Comparison of ENCODE assay signal across 17 cellular contexts in genomic region chrX:45006002-45006800, GRCh38.
DNase-seq lines count a peak whose midpoint lies in the region; ATAC-seq and TF ChIP-seq lines count a peak whose summit lies in the region.
"Had no signal": no experiment of that assay in that cellular context is flagged by ENCODE, and none has a peak within 500 bp of the region (broad histone marks: within the 10 kb centered on the region; RNA-seq: fewer than 3 reads in every experiment).

No MANE protein-coding gene starts in this region.

- intact Hi-C loops in IMR-90 (cut with micrococcal nuclease), result no loop called here

- peaks cover 3% of the 10 kb centered on the region for H3K9me3 Mint-ChIP-seq in natural killer cell treated with Interleukin-12 subunit alpha and Interleukin-12 subunit beta and Interleukin-15 and Interleukin-18, amount 100 ng/mL, for 72 hours

- no peak overlapping the region for H4K5ac ChIP-seq in IMR-90 (ENCODE audit: low read depth, low read length)

- TF ChIP-seq CTCF in IMR-90 (conservative IDR thresholded peaks at IDR 0.05; ENCODE audit: low read depth, low read length) (no peak), astrocyte of the spinal cord (IDR thresholded peaks at IDR 0.05; ENCODE audit: low read depth, low read length) (no peak), suprapubic skin (IDR thresholded peaks at IDR 0.05) (no peak)

- H3K56ac ChIP-seq in IMR-90 (ENCODE audit: extremely low read depth, insufficient read depth, low read length), result no peak overlapping the region

- BruUV-seq in IMR-90 (replicated peaks; lab: Mats Ljungman, UMichigan), result no TSS peak

- in situ Hi-C loops in IMR-90 (cut with MboI; ENCODE audit: low sequenced_read_pairs), result no loop called here
- in situ Hi-C loops in astrocyte of the spinal cord (cut with HindIII; ENCODE audit: low sequenced_read_pairs), result no loop called here

- H3K4me2 ChIP-seq in IMR-90 (ENCODE audit: low read depth, low read length), result no peak overlapping the region

- no peak overlapping the region for H3K23ac ChIP-seq in IMR-90 (ENCODE audit: low read depth, low read length)

- H3K27ac ChIP-seq in IMR-90 (ENCODE audit: insufficient read depth, low read length), result no peak overlapping the region
- no peak overlapping the region for H3K27ac ChIP-seq in suprapubic skin
- H3K27ac ChIP-seq: uterus had no signal

- ATAC-seq in IMR-90 (ENCODE audit: low read depth) (no peak), GM19035 (IDR thresholded peaks at IDR 0.05; ENCODE audit: unreplicated experiment) (no peak)
- no peak for ATAC-seq in natural killer cell treated with Interleukin-12 subunit alpha and Interleukin-12 subunit beta and Interleukin-15 and Interleukin-18, amount 100 ng/mL, for 72 hours
- ATAC-seq: left lobe of liver had no signal

- no peak for TF ChIP-seq POLR2A in IMR-90 (IDR thresholded peaks at IDR 0.05; ENCODE audit: low read depth, low read length)
- no peak for TF ChIP-seq POLR2A in suprapubic skin (IDR thresholded peaks at IDR 0.05)

- no peak for TF ChIP-seq RAD21 in IMR-90 (IDR thresholded peaks at IDR 0.05; ENCODE audit: low read length)

- H2AK5ac ChIP-seq in IMR-90 (ENCODE audit: low read depth, low read length), result no peak overlapping the region

- peaks cover 2% of the 10 kb centered on the region; the same call in 1 of the 2 replicates for H3K4me1 ChIP-seq in IMR-90 (ENCODE audit: control insufficient read depth, insufficient read depth, low read length)
- H3K4me1 ChIP-seq in suprapubic skin, result peaks cover 9% of the 10 kb centered on the region

- H2BK15ac ChIP-seq in IMR-90 (ENCODE audit: low read depth, low read length), result no peak overlapping the region

- H3K27me3 ChIP-seq in IMR-90 (ENCODE audit: control insufficient read depth, insufficient read depth, low read length), result no peaks in the 10 kb centered on the region
- no peaks in the 10 kb centered on the region for H3K27me3 ChIP-seq in suprapubic skin
- H3K27me3 ChIP-seq: neutrophil, uterus had no signal

- H3K14ac ChIP-seq in IMR-90 (replicated peaks; ENCODE audit: low read depth, low read length), result no peak overlapping the region

- DNase-seq in activated T-cell treated with anti-CD3 and anti-CD28 coated beads, Interleukin-2, amount 50 U/mL, for 48 hours, result peak; percentile 26 to 40
- DNase-seq in activated T-cell treated with anti-CD3 and anti-CD28 coated beads for 4 hours, result no peak
- peak; percentile 29 for DNase-seq in IMR-90
- DNase-seq in astrocyte of the spinal cord (ENCODE audit: low read depth, low spot score), result peak; percentile 39
- DNase-seq in natural killer cell treated with Interleukin-12 subunit alpha and Interleukin-12 subunit beta and Interleukin-15 and Interleukin-18, amount 100 ng/mL, for 72 hours (ENCODE audit: low spot score), result no peak
- DNase-seq in suprapubic skin (ENCODE audit: low spot score in 2 of 2), result no peak
- no peak for DNase-seq in NCI-H2196 treated with DMSO at 0.1 percent for 48 hours (lab: John Stamatoyannopoulos, UW; ENCODE audit: unreplicated experiment)
- DNase-seq: amygdala; DND-41; effector CD4-positive, alpha-beta T cell; NCI-H146; NCI-H524; small intestine; uterus had no signal

- H3K4me3 ChIP-seq in IMR-90 (ENCODE audit: insufficient read depth, low read depth, low read length) (no peak overlapping the region), astrocyte of the spinal cord (ENCODE audit: low read depth, low read length) (no peak overlapping the region), suprapubic skin (no peak overlapping the region)
- H3K4me3 ChIP-seq: uterus had no signal

- H2BK20ac ChIP-seq in IMR-90 (ENCODE audit: low read depth, low read length), result no peak overlapping the region

- H3K18ac ChIP-seq in IMR-90 (ENCODE audit: low read depth, low read length), result no peak overlapping the region

- H3K27ac Mint-ChIP-seq in natural killer cell treated with Interleukin-12 subunit alpha and Interleukin-12 subunit beta and Interleukin-15 and Interleukin-18, amount 100 ng/mL, for 72 hours, result peak overlapping the region; percentile 45 to 53

- CTCF ChIA-PET in IMR-90 (lab: Yijun Ruan, JAX), result no interaction called here

- H3K9me1 ChIP-seq in IMR-90 (ENCODE audit: insufficient read depth, low read length), result no peaks in the 10 kb centered on the region

- no peak overlapping the region for H4K8ac ChIP-seq in IMR-90 (ENCODE audit: low read depth in 2 of 2, low read length in 2 of 2)

- 100% methylated on average over 2 of the region's 13 CpGs; no CpG with 5 or more reads in 1 of the 2 experiments for WGBS in IMR-90 (ENCODE audit: extremely low coverage in 2 of 2, insufficient read length in 1 of 2), 2 experiments
- 95% methylated on average over 12 of the region's 13 CpGs for WGBS in suprapubic skin

- H2AK9ac ChIP-seq in IMR-90 (replicated peaks; ENCODE audit: low read depth, low read length, poor library complexity), result no peak overlapping the region

- H3K79me1 ChIP-seq in IMR-90 (ENCODE audit: low read depth in 1 of 2, low read length in 2 of 2), result peaks cover 10 to 28% of the 10 kb centered on the region in 2 experiments; a peak in 3 of 4 replicates

- no peak overlapping the region for H2BK120ac ChIP-seq in IMR-90 (ENCODE audit: low read depth, low read length)

- no peak overlapping the region for H3K9ac ChIP-seq in IMR-90 (ENCODE audit: low read depth, low read length)

- no peak overlapping the region for H3K4ac ChIP-seq in IMR-90 (ENCODE audit: low read depth, low read length)

- H4K91ac ChIP-seq in IMR-90 (ENCODE audit: insufficient read depth, low read depth, low read length), result no peak overlapping the region

- H3K4me1 Mint-ChIP-seq in natural killer cell treated with Interleukin-12 subunit alpha and Interleukin-12 subunit beta and Interleukin-15 and Interleukin-18, amount 100 ng/mL, for 72 hours (ENCODE audit: low read depth in 2 of 2), result peaks cover 33 to 58% of the 10 kb centered on the region in 2 donors

- H4K20me1 ChIP-seq in IMR-90 (ENCODE audit: insufficient read depth, low read length), result peaks cover 10% of the 10 kb centered on the region; the same call in 1 of the 2 replicates

- peak overlapping the region; percentile 9 for H3K4me3 Mint-ChIP-seq in natural killer cell treated with Interleukin-12 subunit alpha and Interleukin-12 subunit beta and Interleukin-15 and Interleukin-18, amount 100 ng/mL, for 72 hours

- peaks cover 10% of the 10 kb centered on the region for H3K36me3 Mint-ChIP-seq in natural killer cell treated with Interleukin-12 subunit alpha and Interleukin-12 subunit beta and Interleukin-15 and Interleukin-18, amount 100 ng/mL, for 72 hours

- no peak overlapping the region for H2AFZ ChIP-seq in IMR-90 (replicated peaks; ENCODE audit: low read length, poor library complexity)

- no peaks in the 10 kb centered on the region for H3K36me3 ChIP-seq in IMR-90 (ENCODE audit: control insufficient read depth, insufficient read depth, low read length)
- no peaks in the 10 kb centered on the region for H3K36me3 ChIP-seq in suprapubic skin
- H3K36me3 ChIP-seq: neutrophil, uterus had no signal

- no peak for TF ChIP-seq EP300 in suprapubic skin (IDR thresholded peaks at IDR 0.05)

- H2BK5ac ChIP-seq in IMR-90 (ENCODE audit: low read depth, low read length, poor library complexity, severe bottlenecking), result no peak overlapping the region

- peaks cover 3% of the 10 kb centered on the region for H3K9me3 ChIP-seq in IMR-90 (ENCODE audit: control insufficient read depth, insufficient read depth, low read length)
- no peaks in the 10 kb centered on the region for H3K9me3 ChIP-seq in suprapubic skin
- H3K9me3 ChIP-seq: neutrophil, uterus had no signal

- dilution Hi-C loops in IMR-90 (cut with HindIII; ENCODE audit: low sequenced_read_pairs, unreplicated experiment), result no loop called here

- no peaks in the 10 kb centered on the region for H3K27me3 Mint-ChIP-seq in natural killer cell treated with Interleukin-12 subunit alpha and Interleukin-12 subunit beta and Interleukin-15 and Interleukin-18, amount 100 ng/mL, for 72 hours

- POLR2A ChIA-PET in IMR-90 (lab: Charles Lee; ENCODE audit: unreplicated experiment), result no interaction called here

TF ChIP-seq in IMR-90, 13 proteins besides CTCF, POLR2A, EP300 and RAD21:
- TF ChIP-seq SMC3 (IDR thresholded peaks at IDR 0.05; ENCODE audit: low read depth, low read length) (no peak), NFE2L2 (IDR thresholded peaks at IDR 0.05; ENCODE audit: low read depth, low read length) (no peak), USF2 (IDR thresholded peaks at IDR 0.05; ENCODE audit: low read depth, low read length) (no peak), FOS (IDR thresholded peaks at IDR 0.05; ENCODE audit: low read depth, low read length) (no peak), RCOR1 (IDR thresholded peaks at IDR 0.05; ENCODE audit: insufficient replicate concordance, low read length) (no peak), CEBPB (IDR thresholded peaks at IDR 0.05; ENCODE audit: low read depth, low read length) (no peak), MXI1 (IDR thresholded peaks at IDR 0.05; ENCODE audit: borderline replicate concordance, low read depth, low read length) (no peak), MAZ (IDR thresholded peaks at IDR 0.05; ENCODE audit: borderline replicate concordance, low read depth, low read length) (no peak), RFX5 (IDR thresholded peaks at IDR 0.05; ENCODE audit: low read depth, low read length) (no peak), CHD1 (IDR thresholded peaks at IDR 0.05; ENCODE audit: low read depth, low read length) (no peak), MAFK (IDR thresholded peaks at IDR 0.05; ENCODE audit: low read depth, low read length) (no peak), BHLHE40 (IDR thresholded peaks at IDR 0.05; ENCODE audit: low read depth, low read length) (no peak), ELK1 (IDR thresholded peaks at IDR 0.05; ENCODE audit: borderline replicate concordance, low read depth, low read length) (no peak)

Comparison
In these comparisons a context has a peak if more than half of its experiments do, and no peak if none do; other contexts are left out.
1. DNase-seq: peak in activated T-cell treated with anti-CD3 and anti-CD28 coated beads, Interleukin-2, amount 50 U/mL, for 48 hours (2 of 2), IMR-90 (single experiment) and astrocyte of the spinal cord (single experiment); none in activated T-cell treated with anti-CD3 and anti-CD28 coated beads for 4 hours (single experiment), natural killer cell treated with Interleukin-12 subunit alpha and Interleukin-12 subunit beta and Interleukin-15 and Interleukin-18, amount 100 ng/mL, for 72 hours (single experiment), suprapubic skin (0 of 2) and NCI-H2196 treated with DMSO at 0.1 percent for 48 hours (single experiment).